ENCODE assay signal across 33 cellular contexts in the genomic region with DNA sequence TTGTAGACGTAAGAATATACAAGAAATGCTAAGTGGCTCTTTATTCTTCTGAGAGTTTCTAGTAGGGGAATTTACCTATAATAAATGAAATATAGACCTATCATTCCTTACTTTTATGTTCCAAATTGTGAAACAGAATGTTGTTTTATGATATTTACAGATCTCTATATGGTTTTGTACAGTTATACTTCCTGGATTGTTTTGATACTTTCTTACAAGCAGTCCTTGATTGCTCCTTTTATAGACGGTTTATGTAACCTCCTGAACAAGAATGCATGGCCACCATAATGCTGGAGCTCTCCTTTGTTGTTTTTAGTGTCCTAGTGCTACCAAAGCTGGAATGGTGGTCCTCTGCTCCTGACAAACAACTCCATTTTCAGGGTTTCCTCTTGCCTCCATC.
"Had no signal": no experiment of that assay in that cellular context is flagged by ENCODE, and none has a peak within 500 bp of the region (broad histone marks: within the 10 kb centered on the region; RNA-seq: fewer than 3 reads in every experiment).

No MANE protein-coding gene starts in this region.

- H3K4me3 ChIP-seq: MG63 had no signal

- DNase-seq: activated B cell treated with CpG ODN at 0.5 μM for 24 hours; activated CD4-positive, alpha-beta memory T cell treated with anti-CD3 and anti-CD28 coated beads for 36 hours; activated CD4-positive, alpha-beta T cell treated with anti-CD3 and anti-CD28 coated beads for 4 hours; activated CD4-positive, alpha-beta T cell treated with anti-CD3 and anti-CD28 coated beads, Interleukin-2, amount 50 U/mL, for 1 hour; activated CD4-positive, CD25-positive, alpha-beta regulatory T cell treated with anti-CD3 and anti-CD28 coated beads, Interleukin-2, amount 50 U/mL, for 72 hours; activated CD8-positive, alpha-beta memory T cell treated with anti-CD3 and anti-CD28 coated beads, Interleukin-2, amount 50 U/mL, for 48 hours; activated effector memory CD4-positive, alpha-beta T cell treated with Interleukin-2 at 50 U/mL for 16 hours; activated naive CD4-positive, alpha-beta T cell treated with anti-CD3 and anti-CD28 coated beads, Interleukin-2, amount 10 ng/mL, durations not matched to agents 7 days and 5 days; activated naive CD8-positive, alpha-beta T cell treated with anti-CD3 and anti-CD28 coated beads, Interleukin-2, amount 50 U/mL, for 24 hours; activated T-cell treated with anti-CD3 and anti-CD28 coated beads, Interleukin-2, amount 50 U/mL, for 48 hours; anterior cingulate cortex; Kasumi-1; KG1; NCI-H1048; NCI-H1105 treated with DMSO at 0.1 percent for 48 hours; NCI-H1436; NCI-H1694; NCI-H2029; NCI-H510A; NCI-H526; NCI-H748 treated with DMSO at 0.1 percent for 48 hours; NK-92 treated with Interleukin-12 subunit alpha and Interleukin-12 subunit beta, amount 100 ng/mL, for 24 hours; PC-3; SIG-M5; T-cell; T-helper 17 cell; T-helper 9 cell had no signal

- H3K27me3 ChIP-seq: brain microvascular endothelial cell, MG63 had no signal

- H3K9me3 Mint-ChIP-seq: activated B cell treated with CpG ODN at 0.5 μM for 24 hours; activated CD4-positive, alpha-beta memory T cell treated with anti-CD3 and anti-CD28 coated beads for 36 hours; activated naive CD4-positive, alpha-beta T cell treated with anti-CD3 and anti-CD28 coated beads, Interleukin-2, amount 10 ng/mL, durations not matched to agents 7 days and 5 days; activated naive CD8-positive, alpha-beta T cell treated with anti-CD3 and anti-CD28 coated beads, Interleukin-2, amount 50 U/mL, for 24 hours; T-cell had no signal

- H3K27ac Mint-ChIP-seq: activated B cell treated with CpG ODN at 0.5 μM for 24 hours; activated CD4-positive, alpha-beta memory T cell treated with anti-CD3 and anti-CD28 coated beads for 36 hours; activated naive CD4-positive, alpha-beta T cell treated with anti-CD3 and anti-CD28 coated beads, Interleukin-2, amount 10 ng/mL, durations not matched to agents 7 days and 5 days; activated naive CD8-positive, alpha-beta T cell; activated naive CD8-positive, alpha-beta T cell treated with anti-CD3 and anti-CD28 coated beads, Interleukin-2, amount 50 U/mL, for 24 hours; T-cell; T-helper 17 cell had no signal

- H3K27ac ChIP-seq: brain microvascular endothelial cell, RWPE1, VCaP had no signal

- H3K36me3 ChIP-seq: brain microvascular endothelial cell, MG63 had no signal

- ATAC-seq: activated naive CD8-positive, alpha-beta T cell treated with anti-CD3 and anti-CD28 coated beads, Interleukin-2, amount 50 U/mL, for 24 hours; PC-3; SK-N-SH treated with all-trans-retinoic acid at 6 μM for 48 hours; T-cell; T-helper 17 cell had no signal

- H3K4me1 Mint-ChIP-seq: activated B cell treated with CpG ODN at 0.5 μM for 24 hours; activated naive CD4-positive, alpha-beta T cell treated with anti-CD3 and anti-CD28 coated beads, Interleukin-2, amount 10 ng/mL, durations not matched to agents 7 days and 5 days; activated naive CD8-positive, alpha-beta T cell treated with anti-CD3 and anti-CD28 coated beads, Interleukin-2, amount 50 U/mL, for 24 hours; T-cell; T-helper 17 cell had no signal

- H3K27me3 Mint-ChIP-seq: activated B cell treated with CpG ODN at 0.5 μM for 24 hours; activated CD4-positive, alpha-beta memory T cell treated with anti-CD3 and anti-CD28 coated beads for 36 hours; activated naive CD4-positive, alpha-beta T cell treated with anti-CD3 and anti-CD28 coated beads, Interleukin-2, amount 10 ng/mL, durations not matched to agents 7 days and 5 days; activated naive CD8-positive, alpha-beta T cell; activated naive CD8-positive, alpha-beta T cell treated with anti-CD3 and anti-CD28 coated beads, Interleukin-2, amount 50 U/mL, for 24 hours; T-cell; T-helper 17 cell had no signal

- H3K9me3 ChIP-seq: MG63 had no signal

- H3K36me3 Mint-ChIP-seq: activated CD4-positive, alpha-beta memory T cell treated with anti-CD3 and anti-CD28 coated beads for 36 hours; activated naive CD4-positive, alpha-beta T cell treated with anti-CD3 and anti-CD28 coated beads, Interleukin-2, amount 10 ng/mL, durations not matched to agents 7 days and 5 days; T-cell had no signal

- H3K4me3 Mint-ChIP-seq: activated B cell treated with CpG ODN at 0.5 μM for 24 hours; activated CD4-positive, alpha-beta memory T cell treated with anti-CD3 and anti-CD28 coated beads for 36 hours; activated naive CD4-positive, alpha-beta T cell treated with anti-CD3 and anti-CD28 coated beads, Interleukin-2, amount 10 ng/mL, durations not matched to agents 7 days and 5 days; activated naive CD8-positive, alpha-beta T cell; activated naive CD8-positive, alpha-beta T cell treated with anti-CD3 and anti-CD28 coated beads, Interleukin-2, amount 50 U/mL, for 24 hours; T-cell; T-helper 17 cell had no signal
